1 cellular context compared by ENCODE assay signal in genomic region chr16:89186625-89187336, GRCh38.
TF ChIP-seq lines count a peak whose summit lies in the region.

No MANE protein-coding gene starts in this region.

TF ChIP-seq in HepG2, 621 proteins besides CTCF, POLR2A, EP300 and RAD21 (continued from another document):
- TF ChIP-seq ZBTB39 (CRISPR knock-in tag; IDR thresholded peaks at IDR 0.05): 0 out of 2 replicates have a peak, but pooled peaks have one; percentile 70
- TF ChIP-seq ZEB1 (IDR thresholded peaks at IDR 0.05; ENCODE audit: insufficient replicate concordance, low read depth): peak; percentile 16
- TF ChIP-seq KDM2A (CRISPR knock-in tag; IDR thresholded peaks at IDR 0.05; ENCODE audit: borderline replicate concordance, low read depth): peak; percentile 16; the same call in 1 of the 2 replicates
- 0 out of 2 replicates have a peak, but pooled peaks have one; percentile 4 for TF ChIP-seq ZNF788 (CRISPR knock-in tag; IDR thresholded peaks at IDR 0.05; ENCODE audit: borderline replicate concordance)
